13 cellular contexts compared by ENCODE assay signal in genomic region chr9:126784401-126784800, GRCh38. TPM values are rescaled to one million over a fixed set of nuclear protein-coding genes. Genes with fewer than 3 reads are reported as not detected.
A peak's percentile ranks its signal among the peaks of the same experiment; 100 is the strongest.
DNase-seq lines count a peak whose midpoint lies in the region; ATAC-seq and TF ChIP-seq lines count a peak whose summit lies in the region.
"Had no signal": no experiment of that assay in that cellular context is flagged by ENCODE, and none has a peak within 500 bp of the region (broad histone marks: within the 10 kb centered on the region; RNA-seq: fewer than 3 reads in every experiment).

No MANE protein-coding gene starts in this region.

- 90 to 95% (median 92%) methylated on average over 11 of the region's 11 CpGs for WGBS in heart left ventricle, 4 donors
- 91% methylated on average over 11 of the region's 11 CpGs for WGBS in right cardiac atrium

- H3K36me3 ChIP-seq in heart left ventricle = no peaks in the 10 kb centered on the region
- H3K36me3 ChIP-seq: HAP-1 had no signal

- H3K27ac ChIP-seq in heart left ventricle (peak overlapping the region in 9 of 12 donors; percentile 18 to 58 (median 48)), right cardiac atrium (ENCODE audit: low read length) (no peak overlapping the region)

- peaks cover 0 to 16% (median 0%) of the 10 kb centered on the region in 9 donors for H3K27me3 ChIP-seq in heart left ventricle
- no peaks in the 10 kb centered on the region for H3K27me3 ChIP-seq in right cardiac atrium (ENCODE audit: control insufficient read depth, insufficient read depth)

- H3K9me3 ChIP-seq in heart left ventricle (no peaks in the 10 kb centered on the region), right cardiac atrium (ENCODE audit: control insufficient read depth, low read length) (no peaks in the 10 kb centered on the region)
- H3K9me3 ChIP-seq: HAP-1 had no signal

- H3K4me3 ChIP-seq in heart left ventricle (no peak overlapping the region), right cardiac atrium (ENCODE audit: low read length) (no peak overlapping the region)
- H3K4me3 ChIP-seq: GM12878, HAP-1 had no signal

- no peak for TF ChIP-seq POLR2A in heart left ventricle (IDR thresholded peaks at IDR 0.05)

- peak in 3 of 4 donors; percentile 4 to 6 (median 5) for ATAC-seq in heart left ventricle
- no peak for ATAC-seq in right cardiac atrium
- peak; percentile 3 for ATAC-seq in left ventricle myocardium superior
- no peak for ATAC-seq in sciatic nerve
- ATAC-seq: GM12878 had no signal

- TF ChIP-seq CTCF in heart left ventricle (IDR thresholded peaks at IDR 0.05) = no peak

- intact Hi-C loops in heart left ventricle (cut with DNase I) (loop anchor here in 9 of 10 donors (5.0 to 10.0 kb wide), 5 partner anchors 167 to 287 kb away; partner anchors contain the start of gene LMX1B (in 6 of the 9)), right cardiac atrium (cut with DNase I) (loop anchor here (5.0 to 10.0 kb wide), 5 partner anchors 77 to 290 kb away; partner anchors contain the start of gene LMX1B (in 2 of the 4)), left ventricle myocardium superior (cut with micrococcal nuclease) (loop anchor here (5.0 kb wide), 1 partner anchor 77 kb away; no protein-coding TSS in a partner anchor), sciatic nerve (cut with DNase I) (loop anchor here (10.0 kb wide), 1 partner anchor 170 kb away; the partner anchor contains the start of gene LMX1B)

- DNase-seq in heart left ventricle (no peak), right cardiac atrium (no peak), left ventricle myocardium superior (no peak), sciatic nerve (ENCODE audit: low spot score) (peak; percentile 32), NOMO-1 treated with dmso at 0.1 percent for 144 hours (lab: John Stamatoyannopoulos, UW; ENCODE audit: unreplicated experiment) (no peak), iPS-NIHi7 (ENCODE audit: extremely low spot score) (no peak)
- DNase-seq in stimulated activated CD4-positive, alpha-beta T cell treated with anti-CD3 and anti-CD28 coated beads, Interleukin-2, amount 100 ng/mL, for 48 hours = no peak
- DNase-seq: C1 segment of cervical spinal cord; Calu3; CD4-positive, alpha-beta T cell; DMS 273 treated with DMSO at 0.1 percent for 48 hours had no signal

- H3K4me1 ChIP-seq in heart left ventricle (peaks cover 0 to 28% (median 9%) of the 10 kb centered on the region in 12 donors), right cardiac atrium (ENCODE audit: control insufficient read depth, insufficient read depth, low read length) (no peaks in the 10 kb centered on the region)

RNA-seq across cellular contexts. Expression of gene ZBTB43, which starts 20.4 kb away (rescaled TPM):
- total RNA-seq in heart left ventricle (10 to 100 TPM; 18.0 to 42.8 (median 36.2) TPM), right cardiac atrium (10 to 100 TPM; 17.2 to 23.4 (median 19.6) TPM), left ventricle myocardium superior (36.6 TPM), sciatic nerve (12.7 TPM)
- polyA plus RNA-seq in heart left ventricle (10 to 100 TPM; 10.7 to 18.5 TPM), right cardiac atrium (7.5 TPM)

Comparison
In these comparisons a context has a peak if more than half of its experiments do, and no peak if none do; other contexts are left out.
1. ATAC-seq: peak in heart left ventricle (3 of 4) and left ventricle myocardium superior (single experiment); none in right cardiac atrium (0 of 2) and sciatic nerve (single experiment).